Comparison of ENCODE assay signal across 25 cellular contexts in genomic region chr17:39835038-39835786, GRCh38. TPM values are rescaled to one million over a fixed set of nuclear protein-coding genes. Genes with fewer than 3 reads are reported as not detected.
DNase-seq lines count a peak whose midpoint lies in the region; ATAC-seq lines count a peak whose summit lies in the region.
"Had no signal": no experiment of that assay in that cellular context is flagged by ENCODE, and none has a peak within 500 bp of the region (broad histone marks: within the 10 kb centered on the region; RNA-seq: fewer than 3 reads in every experiment).

No MANE protein-coding gene starts in this region.

- peaks cover 48% of the 10 kb centered on the region for H3K36me3 Mint-ChIP-seq in activated CD4-positive, alpha-beta memory T cell treated with anti-CD3 and anti-CD28 coated beads for 36 hours
- H3K36me3 Mint-ChIP-seq in activated CD4-positive, alpha-beta memory T cell treated with anti-CD3 and anti-CD28 coated beads, Interleukin-2, amount 10 ng/mL, durations not matched to agents 7 days and 5 days (ENCODE audit: low read depth) = peaks cover 44% of the 10 kb centered on the region
- peaks cover 33% of the 10 kb centered on the region for H3K36me3 Mint-ChIP-seq in effector memory CD8-positive, alpha-beta T cell (ENCODE audit: insufficient read depth)
- H3K36me3 Mint-ChIP-seq in stimulated activated effector memory CD8-positive, alpha-beta T cell treated with anti-CD3 and anti-CD28 coated beads, Interleukin-12 subunit alpha, Interleukin-12 subunit beta, amount 100 ng/mL, for 72 hours = peaks cover 84% of the 10 kb centered on the region

- CTCF ChIA-PET in activated CD4-positive, alpha-beta memory T cell treated with anti-CD3 and anti-CD28 coated beads for 36 hours (lab: Charles Lee) = interaction anchor here (0.9 to 1.8 kb wide), 9 partner anchors 9 to 213 kb away, joined by 3 to 6 read pairs (median 4); partner anchors contain the start of gene IKZF3
- CTCF ChIA-PET in activated CD4-positive, alpha-beta memory T cell treated with anti-CD3 and anti-CD28 coated beads, Interleukin-2, amount 10 ng/mL, durations not matched to agents 7 days and 5 days (lab: Charles Lee) = interaction anchor here (1.2 kb wide), 1 partner anchor 11 kb away, joined by 3 read pairs; no protein-coding TSS in a partner anchor

- peak overlapping the region; percentile 9 for H3K27ac Mint-ChIP-seq in activated CD4-positive, alpha-beta memory T cell treated with anti-CD3 and anti-CD28 coated beads for 36 hours
- no peak overlapping the region for H3K27ac Mint-ChIP-seq in activated CD4-positive, alpha-beta memory T cell treated with anti-CD3 and anti-CD28 coated beads, Interleukin-2, amount 10 ng/mL, durations not matched to agents 7 days and 5 days
- H3K27ac Mint-ChIP-seq in effector memory CD8-positive, alpha-beta T cell = peak overlapping the region; percentile 59 to 90
- peak overlapping the region; percentile 87 for H3K27ac Mint-ChIP-seq in stimulated activated effector memory CD8-positive, alpha-beta T cell treated with anti-CD3 and anti-CD28 coated beads, Interleukin-12 subunit alpha, Interleukin-12 subunit beta, amount 100 ng/mL, for 72 hours

- POLR2A ChIA-PET in activated CD4-positive, alpha-beta memory T cell treated with anti-CD3 and anti-CD28 coated beads for 36 hours (lab: Charles Lee) = interaction anchor here (1.0 kb wide), 1 partner anchor 42 kb away, joined by 3 read pairs; no protein-coding TSS in a partner anchor
- POLR2A ChIA-PET in activated CD4-positive, alpha-beta memory T cell treated with anti-CD3 and anti-CD28 coated beads, Interleukin-2, amount 10 ng/mL, durations not matched to agents 7 days and 5 days (lab: Charles Lee) = interaction anchor here (1.0 to 1.8 kb wide), 4 partner anchors 12 to 28 kb away, joined by 3 to 4 read pairs (median 4); no protein-coding TSS in a partner anchor

- H3K27me3 ChIP-seq in H7 (ENCODE audit: control insufficient read depth, insufficient read depth, low read length) = no peaks in the 10 kb centered on the region
- H3K27me3 ChIP-seq: pancreas, tibial nerve had no signal

- no peak for DNase-seq in activated CD4-positive, alpha-beta memory T cell treated with anti-CD3 and anti-CD28 coated beads for 36 hours
- no peak for DNase-seq in activated CD4-positive, alpha-beta memory T cell treated with anti-CD3 and anti-CD28 coated beads, Interleukin-2, amount 10 ng/mL, durations not matched to agents 7 days and 5 days
- DNase-seq in H7 = peak; percentile 10
- no peak for DNase-seq in effector memory CD8-positive, alpha-beta T cell
- peak in 1 of 2 donors; percentile 47 for DNase-seq in stimulated activated effector memory CD8-positive, alpha-beta T cell treated with anti-CD3 and anti-CD28 coated beads, Interleukin-12 subunit alpha, Interleukin-12 subunit beta, amount 100 ng/mL, for 72 hours (ENCODE audit: low spot score in 2 of 2)
- no peak for DNase-seq in HCEC 1CT
- DNase-seq in NCI-H146 treated with DMSO at 0.1 percent for 48 hours (lab: John Stamatoyannopoulos, UW; ENCODE audit: unreplicated experiment) = no peak
- DNase-seq: activated T-cell treated with anti-CD3 and anti-CD28 coated beads, Interleukin-2, amount 50 U/mL, for 4 hours; DND-41; effector CD4-positive, alpha-beta T cell; heart right ventricle; left cardiac atrium; mucosa of descending colon; NCI-H2029; NCI-H510A; pancreas; SIG-M5; stimulated activated CD4-positive, alpha-beta T cell treated with anti-CD3 and anti-CD28 coated beads, Interleukin-4, amount 100 ng/mL, for 4 hours had no signal

- H3K36me3 ChIP-seq in H7 (replicated peaks; ENCODE audit: control insufficient read depth, insufficient read depth, low read length) = no peaks in the 10 kb centered on the region
- H3K36me3 ChIP-seq: heart right ventricle, pancreas, tibial nerve had no signal

- ATAC-seq in effector memory CD8-positive, alpha-beta T cell (replicated peaks) = no peak
- ATAC-seq in stimulated activated effector memory CD8-positive, alpha-beta T cell treated with anti-CD3 and anti-CD28 coated beads, Interleukin-12 subunit alpha, Interleukin-12 subunit beta, amount 100 ng/mL, for 72 hours = no peak
- no peak for ATAC-seq in GM19463 (IDR thresholded peaks at IDR 0.05; ENCODE audit: unreplicated experiment)
- ATAC-seq: activated T-cell treated with anti-CD3 and anti-CD28 coated beads, Interleukin-2, amount 50 U/mL, for 4 hours; heart right ventricle; left cardiac atrium; mucosa of descending colon; pancreas had no signal

- intact Hi-C loops in activated CD4-positive, alpha-beta memory T cell treated with anti-CD3 and anti-CD28 coated beads for 36 hours (cut with micrococcal nuclease) = loop anchor here (2.0 kb wide), 1 partner anchor 42 kb away; no protein-coding TSS in a partner anchor

- H3K4me3 Mint-ChIP-seq in activated CD4-positive, alpha-beta memory T cell treated with anti-CD3 and anti-CD28 coated beads for 36 hours = no peak overlapping the region
- H3K4me3 Mint-ChIP-seq in activated CD4-positive, alpha-beta memory T cell treated with anti-CD3 and anti-CD28 coated beads, Interleukin-2, amount 10 ng/mL, durations not matched to agents 7 days and 5 days = no peak overlapping the region
- no peak overlapping the region for H3K4me3 Mint-ChIP-seq in effector memory CD8-positive, alpha-beta T cell
- no peak overlapping the region for H3K4me3 Mint-ChIP-seq in stimulated activated effector memory CD8-positive, alpha-beta T cell treated with anti-CD3 and anti-CD28 coated beads, Interleukin-12 subunit alpha, Interleukin-12 subunit beta, amount 100 ng/mL, for 72 hours
- H3K4me3 Mint-ChIP-seq: activated T-cell treated with anti-CD3 and anti-CD28 coated beads, Interleukin-2, amount 50 U/mL, for 4 hours had no signal

- peaks cover 26% of the 10 kb centered on the region for H3K4me1 Mint-ChIP-seq in activated CD4-positive, alpha-beta memory T cell treated with anti-CD3 and anti-CD28 coated beads for 36 hours (ENCODE audit: low read depth)
- peaks cover 3% of the 10 kb centered on the region for H3K4me1 Mint-ChIP-seq in activated CD4-positive, alpha-beta memory T cell treated with anti-CD3 and anti-CD28 coated beads, Interleukin-2, amount 10 ng/mL, durations not matched to agents 7 days and 5 days
- peaks cover 22 to 55% of the 10 kb centered on the region in 2 donors for H3K4me1 Mint-ChIP-seq in effector memory CD8-positive, alpha-beta T cell (ENCODE audit: low read depth in 2 of 2)
- H3K4me1 Mint-ChIP-seq in stimulated activated effector memory CD8-positive, alpha-beta T cell treated with anti-CD3 and anti-CD28 coated beads, Interleukin-12 subunit alpha, Interleukin-12 subunit beta, amount 100 ng/mL, for 72 hours = peaks cover 52% of the 10 kb centered on the region

- no peaks in the 10 kb centered on the region for H3K27me3 Mint-ChIP-seq in activated CD4-positive, alpha-beta memory T cell treated with anti-CD3 and anti-CD28 coated beads for 36 hours
- H3K27me3 Mint-ChIP-seq in activated CD4-positive, alpha-beta memory T cell treated with anti-CD3 and anti-CD28 coated beads, Interleukin-2, amount 10 ng/mL, durations not matched to agents 7 days and 5 days = no peaks in the 10 kb centered on the region
- H3K27me3 Mint-ChIP-seq in effector memory CD8-positive, alpha-beta T cell = no peaks in the 10 kb centered on the region

- H3K9me3 Mint-ChIP-seq in activated CD4-positive, alpha-beta memory T cell treated with anti-CD3 and anti-CD28 coated beads for 36 hours = peaks cover 23% of the 10 kb centered on the region
- H3K9me3 Mint-ChIP-seq in activated CD4-positive, alpha-beta memory T cell treated with anti-CD3 and anti-CD28 coated beads, Interleukin-2, amount 10 ng/mL, durations not matched to agents 7 days and 5 days = peaks cover 23% of the 10 kb centered on the region
- peaks cover 0 to 3% of the 10 kb centered on the region in 2 donors for H3K9me3 Mint-ChIP-seq in effector memory CD8-positive, alpha-beta T cell
- H3K9me3 Mint-ChIP-seq in stimulated activated effector memory CD8-positive, alpha-beta T cell treated with anti-CD3 and anti-CD28 coated beads, Interleukin-12 subunit alpha, Interleukin-12 subunit beta, amount 100 ng/mL, for 72 hours = peaks cover 11% of the 10 kb centered on the region

- no peak overlapping the region for H3K4me3 ChIP-seq in H7 (ENCODE audit: insufficient read depth, low read depth, low read length)
- H3K4me3 ChIP-seq: heart right ventricle, mucosa of descending colon, pancreas, skin epidermis, tibial nerve had no signal

RNA-seq across cellular contexts. Expression of gene IKZF3, which starts 28.9 kb away (rescaled TPM):
- total RNA-seq in activated CD4-positive, alpha-beta memory T cell treated with anti-CD3 and anti-CD28 coated beads for 36 hours = 10 to 100 TPM; 51.2 to 52.0 TPM
- total RNA-seq in activated CD4-positive, alpha-beta memory T cell treated with anti-CD3 and anti-CD28 coated beads, Interleukin-2, amount 10 ng/mL, durations not matched to agents 7 days and 5 days = 10 to 100 TPM; 37.9 to 38.2 TPM
- 0.10 and 0.89 TPM in 2 replicates for total RNA-seq in H7 (2014; rRNA removed; shearing (Covaris generic))
- total RNA-seq: A172, HT1080, MCF 10A had no signal

RNA-seq across cellular contexts. Expression of gene ZPBP2, which starts 32.8 kb away (rescaled TPM):
- total RNA-seq in activated CD4-positive, alpha-beta memory T cell treated with anti-CD3 and anti-CD28 coated beads for 36 hours = 1 to 10 TPM in 1 of 2 experiments, under 1 TPM in 1; 0.61 to 1.0 TPM
- not detected for total RNA-seq in activated CD4-positive, alpha-beta memory T cell treated with anti-CD3 and anti-CD28 coated beads, Interleukin-2, amount 10 ng/mL, durations not matched to agents 7 days and 5 days
- not detected in 2 replicates for total RNA-seq in H7 (2014; rRNA removed; shearing (Covaris generic))
- total RNA-seq: A172, H4, heart right ventricle, HT1080, left cardiac atrium, MCF 10A, mucosa of descending colon, pancreas, tibial nerve had no signal

Comparison
In these comparisons a context has a peak if more than half of its experiments do, and no peak if none do; other contexts are left out.
1. RNA of gene IKZF3, which starts 28.9 kb away (total RNA-seq): 51.2 to 52.0 TPM in activated CD4-positive, alpha-beta memory T cell treated with anti-CD3 and anti-CD28 coated beads for 36 hours and 37.9 to 38.2 TPM in activated CD4-positive, alpha-beta memory T cell treated with anti-CD3 and anti-CD28 coated beads, Interleukin-2, amount 10 ng/mL, durations not matched to agents 7 days and 5 days; 0.10 to 0.89 TPM in H7; every median in the first group is over 10 times any median in the second.